1 cellular context compared by ENCODE assay signal in the genomic region with DNA sequence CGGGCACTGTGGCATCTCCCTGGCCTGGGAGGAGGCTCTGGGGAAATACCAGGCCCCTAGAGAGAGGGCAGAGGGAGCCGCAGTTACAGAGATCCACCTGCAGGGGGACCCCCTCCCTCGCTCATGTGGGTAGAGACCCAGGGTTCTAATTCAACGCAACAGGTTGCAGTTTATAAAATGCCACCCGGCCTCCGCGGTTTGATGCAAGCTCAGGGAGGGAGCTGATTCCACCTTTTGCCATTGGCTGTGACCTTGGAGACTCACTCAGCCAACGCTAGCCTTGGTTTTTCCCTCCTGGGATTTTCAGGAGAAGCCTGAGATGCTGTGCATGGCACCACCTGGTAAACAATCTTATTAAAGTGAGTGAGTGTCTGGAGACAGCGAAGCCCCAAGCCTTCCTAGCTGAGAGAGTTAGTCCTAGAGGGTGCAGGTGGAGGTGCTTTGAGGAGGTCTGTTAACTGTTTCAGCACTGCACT.
TF ChIP-seq lines count a peak whose summit lies in the region.

No MANE protein-coding gene starts in this region.

TF ChIP-seq in HepG2, 621 proteins besides CTCF, POLR2A, EP300 and RAD21 (continued from another document and continues in another):
- no peak for TF ChIP-seq RBFOX2 (IDR thresholded peaks at IDR 0.05; ENCODE audit: low read depth, low read length)
- no peak for TF ChIP-seq SP4 (CRISPR knock-in tag; IDR thresholded peaks at IDR 0.05)
- no peak for TF ChIP-seq ZFP36L1 (CRISPR knock-in tag; IDR thresholded peaks at IDR 0.05)
- no peak for TF ChIP-seq ZNF761 (CRISPR knock-in tag; conservative IDR thresholded peaks at IDR 0.05)
- TF ChIP-seq ZNF143 (CRISPR knock-in tag; IDR thresholded peaks at IDR 0.05), result no peak
- TF ChIP-seq CEBPB (IDR thresholded peaks at IDR 0.05; ENCODE audit: borderline replicate concordance, low read depth, low read length), result no peak
- TF ChIP-seq ZFAT (CRISPR knock-in tag; conservative IDR thresholded peaks at IDR 0.05), result no peak
- no peak for TF ChIP-seq ZNF766 (CRISPR knock-in tag; IDR thresholded peaks at IDR 0.05; ENCODE audit: borderline replicate concordance)
- TF ChIP-seq ZMYM3 (CRISPR knock-in tag; IDR thresholded peaks at IDR 0.05), result no peak
- 0 out of 2 replicates have a peak, but pooled peaks have one; percentile 52 for TF ChIP-seq FOXC1 (CRISPR knock-in tag; IDR thresholded peaks at IDR 0.05; ENCODE audit: borderline replicate concordance)
- no peak for TF ChIP-seq CHD2 (IDR thresholded peaks at IDR 0.05; ENCODE audit: low read depth, low read length)
- TF ChIP-seq SPEN (CRISPR knock-in tag; IDR thresholded peaks at IDR 0.05; ENCODE audit: low read depth), result no peak
- TF ChIP-seq, protein P1, sequence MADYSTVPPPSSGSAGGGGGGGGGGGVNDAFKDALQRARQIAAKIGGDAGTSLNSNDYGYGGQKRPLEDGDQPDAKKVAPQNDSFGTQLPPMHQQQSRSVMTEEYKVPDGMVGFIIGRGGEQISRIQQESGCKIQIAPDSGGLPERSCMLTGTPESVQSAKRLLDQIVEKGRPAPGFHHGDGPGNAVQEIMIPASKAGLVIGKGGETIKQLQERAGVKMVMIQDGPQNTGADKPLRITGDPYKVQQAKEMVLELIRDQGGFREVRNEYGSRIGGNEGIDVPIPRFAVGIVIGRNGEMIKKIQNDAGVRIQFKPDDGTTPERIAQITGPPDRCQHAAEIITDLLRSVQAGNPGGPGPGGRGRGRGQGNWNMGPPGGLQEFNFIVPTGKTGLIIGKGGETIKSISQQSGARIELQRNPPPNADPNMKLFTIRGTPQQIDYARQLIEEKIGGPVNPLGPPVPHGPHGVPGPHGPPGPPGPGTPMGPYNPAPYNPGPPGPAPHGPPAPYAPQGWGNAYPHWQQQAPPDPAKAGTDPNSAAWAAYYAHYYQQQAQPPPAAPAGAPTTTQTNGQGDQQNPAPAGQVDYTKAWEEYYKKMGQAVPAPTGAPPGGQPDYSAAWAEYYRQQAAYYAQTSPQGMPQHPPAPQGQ (CRISPR knock-in tag; IDR thresholded peaks at IDR 0.05; ENCODE audit: borderline replicate concordance), result no peak
- no peak for TF ChIP-seq EHMT2 (IDR thresholded peaks at IDR 0.05; ENCODE audit: borderline replicate concordance, low read depth, low read length)
- TF ChIP-seq RCOR2 (CRISPR knock-in tag; IDR thresholded peaks at IDR 0.05), result no peak
- peak; percentile 52; the same call in 1 of the 2 replicates for TF ChIP-seq MIXL1 (CRISPR knock-in tag; IDR thresholded peaks at IDR 0.05)
- no peak for TF ChIP-seq PCBP2 (optimal IDR thresholded peaks at IDR 0.05; ENCODE audit: low read depth, low read length, poor library complexity, severe bottlenecking)
- TF ChIP-seq, protein P2, sequence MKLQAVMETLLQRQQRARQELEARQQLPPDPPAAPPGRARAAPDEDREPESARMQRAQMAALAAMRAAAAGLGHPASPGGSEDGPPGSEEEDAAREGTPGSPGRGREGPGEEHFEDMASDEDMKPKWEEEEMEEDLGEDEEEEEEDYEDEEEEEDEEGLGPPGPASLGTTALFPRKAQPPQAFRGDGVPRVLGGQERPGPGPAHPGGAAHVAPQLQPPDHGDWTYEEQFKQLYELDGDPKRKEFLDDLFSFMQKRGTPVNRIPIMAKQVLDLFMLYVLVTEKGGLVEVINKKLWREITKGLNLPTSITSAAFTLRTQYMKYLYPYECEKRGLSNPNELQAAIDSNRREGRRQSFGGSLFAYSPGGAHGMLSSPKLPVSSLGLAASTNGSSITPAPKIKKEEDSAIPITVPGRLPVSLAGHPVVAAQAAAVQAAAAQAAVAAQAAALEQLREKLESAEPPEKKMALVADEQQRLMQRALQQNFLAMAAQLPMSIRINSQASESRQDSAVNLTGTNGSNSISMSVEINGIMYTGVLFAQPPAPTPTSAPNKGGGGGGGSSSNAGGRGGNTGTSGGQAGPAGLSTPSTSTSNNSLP (IDR thresholded peaks at IDR 0.05; ENCODE audit: low read depth, low read length), result peak; percentile 65
- no peak for TF ChIP-seq ZNF335 (CRISPR knock-in tag; IDR thresholded peaks at IDR 0.05)
- TF ChIP-seq, protein P3, sequence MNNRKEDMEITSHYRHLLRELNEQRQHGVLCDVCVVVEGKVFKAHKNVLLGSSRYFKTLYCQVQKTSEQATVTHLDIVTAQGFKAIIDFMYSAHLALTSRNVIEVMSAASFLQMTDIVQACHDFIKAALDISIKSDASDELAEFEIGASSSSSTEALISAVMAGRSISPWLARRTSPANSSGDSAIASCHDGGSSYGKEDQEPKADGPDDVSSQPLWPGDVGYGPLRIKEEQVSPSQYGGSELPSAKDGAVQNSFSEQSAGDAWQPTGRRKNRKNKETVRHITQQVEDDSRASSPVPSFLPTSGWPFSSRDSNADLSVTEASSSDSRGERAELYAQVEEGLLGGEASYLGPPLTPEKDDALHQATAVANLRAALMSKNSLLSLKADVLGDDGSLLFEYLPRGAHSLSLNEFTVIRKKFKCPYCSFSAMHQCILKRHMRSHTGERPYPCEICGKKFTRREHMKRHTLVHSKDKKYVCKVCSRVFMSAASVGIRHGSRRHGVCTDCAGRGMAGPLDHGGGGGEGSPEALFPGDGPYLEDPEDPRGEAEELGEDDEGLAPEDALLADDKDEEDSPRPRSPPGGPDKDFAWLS (CRISPR knock-in tag; IDR thresholded peaks at IDR 0.05; ENCODE audit: borderline replicate concordance), result no peak
- TF ChIP-seq, protein P4, sequence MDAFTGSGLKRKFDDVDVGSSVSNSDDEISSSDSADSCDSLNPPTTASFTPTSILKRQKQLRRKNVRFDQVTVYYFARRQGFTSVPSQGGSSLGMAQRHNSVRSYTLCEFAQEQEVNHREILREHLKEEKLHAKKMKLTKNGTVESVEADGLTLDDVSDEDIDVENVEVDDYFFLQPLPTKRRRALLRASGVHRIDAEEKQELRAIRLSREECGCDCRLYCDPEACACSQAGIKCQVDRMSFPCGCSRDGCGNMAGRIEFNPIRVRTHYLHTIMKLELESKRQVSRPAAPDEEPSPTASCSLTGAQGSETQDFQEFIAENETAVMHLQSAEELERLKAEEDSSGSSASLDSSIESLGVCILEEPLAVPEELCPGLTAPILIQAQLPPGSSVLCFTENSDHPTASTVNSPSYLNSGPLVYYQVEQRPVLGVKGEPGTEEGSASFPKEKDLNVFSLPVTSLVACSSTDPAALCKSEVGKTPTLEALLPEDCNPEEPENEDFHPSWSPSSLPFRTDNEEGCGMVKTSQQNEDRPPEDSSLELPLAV (CRISPR knock-in tag; conservative IDR thresholded peaks at IDR 0.05; ENCODE audit: low read depth), result no peak
- TF ChIP-seq ZNF614 (CRISPR knock-in tag; IDR thresholded peaks at IDR 0.05; ENCODE audit: borderline replicate concordance), result peak; percentile 46; the same call in 1 of the 2 replicates
- no peak for TF ChIP-seq ZNF547 (CRISPR knock-in tag; IDR thresholded peaks at IDR 0.05)
- no peak for TF ChIP-seq HOXA9 (CRISPR knock-in tag; IDR thresholded peaks at IDR 0.05; ENCODE audit: borderline replicate concordance)
- no peak for TF ChIP-seq ZNF644 (CRISPR knock-in tag; IDR thresholded peaks at IDR 0.05; ENCODE audit: low read depth)
- no peak for TF ChIP-seq FOXJ3 (CRISPR knock-in tag; IDR thresholded peaks at IDR 0.05; ENCODE audit: borderline replicate concordance)
- no peak for TF ChIP-seq FOSL2 (CRISPR knock-in tag; IDR thresholded peaks at IDR 0.05)
- TF ChIP-seq ZNF24 (IDR thresholded peaks at IDR 0.05), result no peak
- no peak for TF ChIP-seq SMARCC2 (IDR thresholded peaks at IDR 0.05)
- no peak for TF ChIP-seq SAFB2 (CRISPR knock-in tag; IDR thresholded peaks at IDR 0.05; ENCODE audit: borderline replicate concordance, low read depth)
- TF ChIP-seq RELA (CRISPR knock-in tag; IDR thresholded peaks at IDR 0.05), result peak; percentile 61; the same call in 1 of the 2 replicates
- TF ChIP-seq ZNF496 (CRISPR knock-in tag; IDR thresholded peaks at IDR 0.05; ENCODE audit: insufficient replicate concordance), result no peak
- no peak for TF ChIP-seq HOXD1 (CRISPR knock-in tag; IDR thresholded peaks at IDR 0.05)
- TF ChIP-seq PLRG1 (conservative IDR thresholded peaks at IDR 0.05), result no peak
- no peak for TF ChIP-seq ZNF138 (CRISPR knock-in tag; IDR thresholded peaks at IDR 0.05; ENCODE audit: low read depth)
- no peak for TF ChIP-seq MATR3 (CRISPR knock-in tag; IDR thresholded peaks at IDR 0.05)
- no peak for TF ChIP-seq ZIK1 (CRISPR knock-in tag; IDR thresholded peaks at IDR 0.05; ENCODE audit: borderline replicate concordance, low read depth)
- TF ChIP-seq, protein P5, sequence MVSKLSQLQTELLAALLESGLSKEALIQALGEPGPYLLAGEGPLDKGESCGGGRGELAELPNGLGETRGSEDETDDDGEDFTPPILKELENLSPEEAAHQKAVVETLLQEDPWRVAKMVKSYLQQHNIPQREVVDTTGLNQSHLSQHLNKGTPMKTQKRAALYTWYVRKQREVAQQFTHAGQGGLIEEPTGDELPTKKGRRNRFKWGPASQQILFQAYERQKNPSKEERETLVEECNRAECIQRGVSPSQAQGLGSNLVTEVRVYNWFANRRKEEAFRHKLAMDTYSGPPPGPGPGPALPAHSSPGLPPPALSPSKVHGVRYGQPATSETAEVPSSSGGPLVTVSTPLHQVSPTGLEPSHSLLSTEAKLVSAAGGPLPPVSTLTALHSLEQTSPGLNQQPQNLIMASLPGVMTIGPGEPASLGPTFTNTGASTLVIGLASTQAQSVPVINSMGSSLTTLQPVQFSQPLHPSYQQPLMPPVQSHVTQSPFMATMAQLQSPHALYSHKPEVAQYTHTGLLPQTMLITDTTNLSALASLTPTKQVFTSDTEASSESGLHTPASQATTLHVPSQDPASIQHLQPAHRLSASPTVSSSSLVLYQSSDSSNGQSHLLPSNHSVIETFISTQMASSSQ (IDR thresholded peaks at IDR 0.05; ENCODE audit: low read depth), result no peak
- TF ChIP-seq, protein P5 (CRISPR knock-in tag; IDR thresholded peaks at IDR 0.05; ENCODE audit: borderline replicate concordance), result no peak
- no peak for TF ChIP-seq SIN3B (IDR thresholded peaks at IDR 0.05; ENCODE audit: low read length)
- TF ChIP-seq KDM5B (CRISPR knock-in tag; IDR thresholded peaks at IDR 0.05; ENCODE audit: borderline replicate concordance), result peak; percentile 42; the same call in 1 of the 2 replicates
- TF ChIP-seq MED8 (CRISPR knock-in tag; IDR thresholded peaks at IDR 0.05; ENCODE audit: insufficient replicate concordance), result no peak
- 0 out of 2 replicates have a peak, but pooled peaks have one; percentile 86 for TF ChIP-seq ZNF83 (CRISPR knock-in tag; IDR thresholded peaks at IDR 0.05; ENCODE audit: borderline replicate concordance)
- no peak for TF ChIP-seq ZNF460 (CRISPR knock-in tag; IDR thresholded peaks at IDR 0.05; ENCODE audit: borderline replicate concordance)
- TF ChIP-seq SOX5 (CRISPR knock-in tag; IDR thresholded peaks at IDR 0.05; ENCODE audit: borderline replicate concordance), result 0 out of 2 replicates have a peak, but pooled peaks have one; percentile 23
- TF ChIP-seq, protein P6, sequence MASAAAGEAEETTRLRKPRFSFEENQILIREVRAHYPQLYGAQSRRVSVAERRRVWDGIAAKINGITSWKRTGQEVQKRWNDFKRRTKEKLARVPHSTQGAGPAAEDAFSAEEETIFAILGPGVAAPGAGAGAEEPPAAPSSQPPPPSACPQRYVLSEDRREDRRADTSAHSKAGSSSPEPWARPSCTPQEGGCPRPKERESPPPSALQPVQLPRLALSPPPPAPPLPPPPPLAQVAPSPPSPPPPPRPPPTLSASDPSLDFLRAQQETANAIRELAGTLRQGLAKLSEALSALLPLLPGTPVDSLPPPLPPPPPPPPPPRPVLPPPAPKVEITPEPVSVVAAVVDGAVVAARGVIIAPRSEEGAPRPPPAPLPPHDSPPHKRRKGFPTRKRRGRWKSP (CRISPR knock-in tag; IDR thresholded peaks at IDR 0.05), result no peak
- no peak for TF ChIP-seq AGO1 (IDR thresholded peaks at IDR 0.05; ENCODE audit: low read depth, low read length, poor library complexity, severe bottlenecking)
- no peak for TF ChIP-seq SALL2 (CRISPR knock-in tag; IDR thresholded peaks at IDR 0.05)
- no peak for TF ChIP-seq FOXA1 (IDR thresholded peaks at IDR 0.05)
- TF ChIP-seq FOXA1 (CRISPR knock-in tag; IDR thresholded peaks at IDR 0.05), result no peak
- TF ChIP-seq, protein P7, sequence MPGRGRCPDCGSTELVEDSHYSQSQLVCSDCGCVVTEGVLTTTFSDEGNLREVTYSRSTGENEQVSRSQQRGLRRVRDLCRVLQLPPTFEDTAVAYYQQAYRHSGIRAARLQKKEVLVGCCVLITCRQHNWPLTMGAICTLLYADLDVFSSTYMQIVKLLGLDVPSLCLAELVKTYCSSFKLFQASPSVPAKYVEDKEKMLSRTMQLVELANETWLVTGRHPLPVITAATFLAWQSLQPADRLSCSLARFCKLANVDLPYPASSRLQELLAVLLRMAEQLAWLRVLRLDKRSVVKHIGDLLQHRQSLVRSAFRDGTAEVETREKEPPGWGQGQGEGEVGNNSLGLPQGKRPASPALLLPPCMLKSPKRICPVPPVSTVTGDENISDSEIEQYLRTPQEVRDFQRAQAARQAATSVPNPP (CRISPR knock-in tag; IDR thresholded peaks at IDR 0.05), result no peak
- no peak for TF ChIP-seq ZFYVE20 (CRISPR knock-in tag; IDR thresholded peaks at IDR 0.05; ENCODE audit: borderline replicate concordance, low read depth)
- TF ChIP-seq MIER2 (CRISPR knock-in tag; IDR thresholded peaks at IDR 0.05), result no peak
